Comparison of ENCODE assay signal across 25 cellular contexts in the genomic region with DNA sequence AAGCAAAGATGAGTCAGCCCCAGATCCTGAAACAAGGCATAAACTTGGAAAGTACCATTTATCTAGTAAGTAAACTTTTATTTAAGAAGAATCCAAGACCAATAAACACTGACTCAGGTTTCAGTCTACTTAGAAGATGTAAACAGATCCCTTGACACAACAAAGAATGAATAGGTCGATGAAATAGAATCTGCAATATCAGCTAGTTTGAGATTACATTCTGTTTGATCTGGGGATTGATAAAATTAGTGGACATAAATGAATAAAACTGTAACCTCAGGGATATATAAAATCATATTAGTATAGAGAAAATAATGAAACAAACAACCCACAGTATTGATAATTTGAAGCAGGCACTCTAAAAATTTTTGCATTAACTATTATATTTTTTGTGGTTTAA.
"Had no signal": no experiment of that assay in that cellular context is flagged by ENCODE, and none has a peak within 500 bp of the region (broad histone marks: within the 10 kb centered on the region; RNA-seq: fewer than 3 reads in every experiment).

No MANE protein-coding gene starts in this region.

- H3K27me3 ChIP-seq: colonic mucosa, esophagus squamous epithelium, gastrocnemius medialis, heart right ventricle, left lung had no signal

- H3K27ac ChIP-seq: colonic mucosa, epithelial cell of prostate, esophagus squamous epithelium, gastrocnemius medialis, heart right ventricle, left lung, lower lobe of right lung had no signal

- H3K4me3 ChIP-seq: colonic mucosa, esophagus squamous epithelium, gastrocnemius medialis, heart right ventricle, left lung, lower lobe of right lung, mucosa of descending colon had no signal

- H3K36me3 ChIP-seq: colonic mucosa, esophagus squamous epithelium, gastrocnemius medialis, heart right ventricle, left lung, lower lobe of right lung had no signal

- FAIRE-seq: endometrium, islet of Langerhans, keratinocyte had no signal

- DNase-seq: colonic mucosa; cortex of kidney; effector CD8-positive, alpha-beta T cell; effector memory CD8-positive, alpha-beta T cell; erythroblast; esophagus squamous epithelium; foreskin fibroblast; foreskin melanocyte; gastrocnemius medialis; glutamatergic neuron; head of caudate nucleus; heart right ventricle; hippocampal formation; left cardiac atrium; left lung; left ventricle myocardium superior; lower lobe of right lung; mesenchymal stem cell; mucosa of descending colon; naive B cell had no signal

- H3K9me3 ChIP-seq: colonic mucosa, esophagus squamous epithelium, gastrocnemius medialis, heart right ventricle, left lung, lower lobe of right lung, mucosa of descending colon had no signal

- H3K4me1 ChIP-seq: colonic mucosa, esophagus squamous epithelium, gastrocnemius medialis, heart right ventricle, left lung, lower lobe of right lung had no signal

- ATAC-seq: effector memory CD8-positive, alpha-beta T cell; esophagus mucosa; gastrocnemius medialis; heart right ventricle; left cardiac atrium; left lung; left ventricle myocardium superior; lower lobe of right lung; mucosa of descending colon had no signal
